In genomic region chr2:38672445-38673364, GRCh38 we compare ENCODE assay signal across 1 cellular context.
TF ChIP-seq lines count a peak whose summit lies in the region.

No MANE protein-coding gene starts in this region.

TF ChIP-seq in K562, 482 proteins besides CTCF, POLR2A, EP300 and RAD21:
- TF ChIP-seq RBM25 (IDR thresholded peaks at IDR 0.05; ENCODE audit: low read depth, low read length, severe bottlenecking) = peak; percentile 75
- TF ChIP-seq BCOR (IDR thresholded peaks at IDR 0.05) = peak; percentile 66
- no peak for TF ChIP-seq CBX8 (IDR thresholded peaks at IDR 0.05; ENCODE audit: borderline replicate concordance, extremely low read depth, low read depth, low read length, poor library complexity, severe bottlenecking)
- no peak for TF ChIP-seq POLR3G (IDR thresholded peaks at IDR 0.05; ENCODE audit: extremely low read depth, insufficient read length, insufficient replicate concordance)
